In genomic region chr19:2765376-2765775, GRCh38 we compare ENCODE assay signal across 31 cellular contexts. TPM values are rescaled to one million over a fixed set of nuclear protein-coding genes. Genes with fewer than 3 reads are reported as not detected.
"Had no signal": no experiment of that assay in that cellular context is flagged by ENCODE, and none has a peak within 500 bp of the region (broad histone marks: within the 10 kb centered on the region; RNA-seq: fewer than 3 reads in every experiment).

No MANE protein-coding gene starts in this region.

- H3K27me3 ChIP-seq: adrenal gland, body of pancreas, colonic mucosa had no signal

- H3K9me3 Mint-ChIP-seq: activated CD4-positive, alpha-beta memory T cell treated with anti-CD3 and anti-CD28 coated beads for 36 hours; activated CD4-positive, alpha-beta T cell treated with anti-CD3 and anti-CD28 coated beads, Interleukin-2, amount 10 ng/mL, durations not matched to agents 24 days and 14 days; activated naive CD4-positive, alpha-beta T cell treated with anti-CD3 and anti-CD28 coated beads for 36 hours; activated naive CD4-positive, alpha-beta T cell treated with anti-CD3 and anti-CD28 coated beads, Interleukin-2, amount 50 U/mL, for 24 hours; activated naive CD8-positive, alpha-beta T cell treated with anti-CD3 and anti-CD28 coated beads for 36 hours; activated naive CD8-positive, alpha-beta T cell treated with anti-CD3 and anti-CD28 coated beads, Interleukin-2, amount 50 U/mL, for 24 hours; activated T-helper 1 cell treated with anti-CD3 and anti-CD28 coated beads, Interleukin-12 subunit alpha, Interleukin-12 subunit beta, Interleukin-2, Interleukin-4 antibody, amounts not matched to agents 30 ng/mL and 10 ng/mL and 1 ng/mL, durations not matched to agents 14 hours and 24 hours and 36 hours; activated T-helper 2 cell treated with anti-CD3 and anti-CD28 coated beads, Interferon-gamma antibody, Interleukin-2, Interleukin-4, amounts not matched to agents 10 μg/mL and 5 μg/mL and 100 μg/mL, durations not matched to agents 14 hours and 24 hours and 36 hours had no signal

- ATAC-seq: activated CD4-positive, alpha-beta T cell treated with anti-CD3 and anti-CD28 coated beads for 36 hours; activated CD8-positive, alpha-beta memory T cell treated with anti-CD3 and anti-CD28 coated beads, Interleukin-2, amount 10 ng/mL, durations not matched to agents 7 days and 5 days; activated CD8-positive, alpha-beta T cell treated with anti-CD3 and anti-CD28 coated beads, Interleukin-2, amount 10 ng/mL, durations not matched to agents 7 days and 5 days; activated naive CD8-positive, alpha-beta T cell treated with anti-CD3 and anti-CD28 coated beads, Interleukin-2, amount 50 U/mL, for 24 hours; body of pancreas; esophagus mucosa had no signal

- H3K27ac Mint-ChIP-seq: activated CD4-positive, alpha-beta memory T cell treated with anti-CD3 and anti-CD28 coated beads for 36 hours; activated CD4-positive, alpha-beta T cell treated with anti-CD3 and anti-CD28 coated beads for 36 hours; activated CD4-positive, alpha-beta T cell treated with anti-CD3 and anti-CD28 coated beads, Interleukin-2, amount 10 ng/mL, durations not matched to agents 24 days and 14 days; activated CD8-positive, alpha-beta memory T cell treated with anti-CD3 and anti-CD28 coated beads, Interleukin-2, amount 10 ng/mL, durations not matched to agents 7 days and 5 days; activated CD8-positive, alpha-beta T cell treated with anti-CD3 and anti-CD28 coated beads, Interleukin-2, amount 10 ng/mL, durations not matched to agents 7 days and 5 days; activated naive CD4-positive, alpha-beta T cell treated with anti-CD3 and anti-CD28 coated beads for 36 hours; activated naive CD4-positive, alpha-beta T cell treated with anti-CD3 and anti-CD28 coated beads, Interleukin-2, amount 50 U/mL, for 24 hours; activated naive CD8-positive, alpha-beta T cell treated with anti-CD3 and anti-CD28 coated beads for 36 hours; activated naive CD8-positive, alpha-beta T cell treated with anti-CD3 and anti-CD28 coated beads, Interleukin-2, amount 50 U/mL, for 24 hours; activated T-helper 1 cell treated with anti-CD3 and anti-CD28 coated beads, Interleukin-12 subunit alpha, Interleukin-12 subunit beta, Interleukin-2, Interleukin-4 antibody, amounts not matched to agents 30 ng/mL and 10 ng/mL and 1 ng/mL, durations not matched to agents 14 hours and 24 hours and 36 hours; activated T-helper 2 cell treated with anti-CD3 and anti-CD28 coated beads, Interferon-gamma antibody, Interleukin-2, Interleukin-4, amounts not matched to agents 10 μg/mL and 5 μg/mL and 100 μg/mL, durations not matched to agents 14 hours and 24 hours and 36 hours had no signal

- H3K4me1 ChIP-seq: colonic mucosa had no signal

- H3K27me3 Mint-ChIP-seq: activated CD4-positive, alpha-beta memory T cell treated with anti-CD3 and anti-CD28 coated beads for 36 hours; activated CD4-positive, alpha-beta T cell treated with anti-CD3 and anti-CD28 coated beads for 36 hours; activated CD4-positive, alpha-beta T cell treated with anti-CD3 and anti-CD28 coated beads, Interleukin-2, amount 10 ng/mL, durations not matched to agents 24 days and 14 days; activated CD8-positive, alpha-beta memory T cell treated with anti-CD3 and anti-CD28 coated beads, Interleukin-2, amount 10 ng/mL, durations not matched to agents 7 days and 5 days; activated naive CD4-positive, alpha-beta T cell treated with anti-CD3 and anti-CD28 coated beads, Interleukin-2, amount 50 U/mL, for 24 hours; activated naive CD8-positive, alpha-beta T cell treated with anti-CD3 and anti-CD28 coated beads for 36 hours; activated naive CD8-positive, alpha-beta T cell treated with anti-CD3 and anti-CD28 coated beads, Interleukin-2, amount 50 U/mL, for 24 hours had no signal

- H3K9me3 ChIP-seq: adrenal gland, body of pancreas, colonic mucosa had no signal

- H3K36me3 ChIP-seq: colonic mucosa had no signal

- H3K4me3 ChIP-seq: adrenal gland, body of pancreas, colonic mucosa had no signal

- H3K27ac ChIP-seq: adrenal gland, body of pancreas, colonic mucosa had no signal

- DNase-seq: activated CD4-positive, alpha-beta memory T cell treated with anti-CD3 and anti-CD28 coated beads for 36 hours; activated CD4-positive, alpha-beta T cell treated with anti-CD3 and anti-CD28 coated beads for 36 hours; activated CD4-positive, alpha-beta T cell treated with anti-CD3 and anti-CD28 coated beads, Interleukin-2, amount 10 ng/mL, durations not matched to agents 24 days and 14 days; activated CD4-positive, CD25-positive, alpha-beta regulatory T cell; activated CD4-positive, CD25-positive, alpha-beta regulatory T cell treated with anti-CD3 and anti-CD28 coated beads, Interleukin-2, amount 50 U/mL, for 72 hours; activated CD8-positive, alpha-beta memory T cell treated with anti-CD3 and anti-CD28 coated beads, Interleukin-2, amount 10 ng/mL, durations not matched to agents 7 days and 5 days; activated CD8-positive, alpha-beta memory T cell treated with anti-CD3 and anti-CD28 coated beads, Interleukin-2, amount 50 U/mL, for 4 hours; activated CD8-positive, alpha-beta T cell treated with anti-CD3 and anti-CD28 coated beads, Interleukin-2, amount 10 ng/mL, durations not matched to agents 7 days and 5 days; activated effector memory CD4-positive, alpha-beta T cell treated with anti-CD3 and anti-CD28 coated beads, Interleukin-2, amount 50 U/mL, for 16 hours; activated naive CD4-positive, alpha-beta T cell treated with anti-CD3 and anti-CD28 coated beads for 36 hours; activated naive CD8-positive, alpha-beta T cell treated with anti-CD3 and anti-CD28 coated beads for 36 hours; activated naive CD8-positive, alpha-beta T cell treated with anti-CD3 and anti-CD28 coated beads, Interleukin-2, amount 50 U/mL, for 24 hours; activated T-cell treated with anti-CD3 and anti-CD28 coated beads, Interleukin-2, amount 50 U/mL, for 1 hour; activated T-cell treated with anti-CD3 and anti-CD28 coated beads, Interleukin-2, amount 50 U/mL, for 48 hours; adrenal gland; amygdala; aorta; body of pancreas; caudate nucleus; cerebellar nuclear complex; colonic mucosa; effector CD8-positive, alpha-beta T cell; foreskin fibroblast; head of caudate nucleus; T-helper 2 cell had no signal

- H3K4me3 Mint-ChIP-seq: activated CD4-positive, alpha-beta memory T cell treated with anti-CD3 and anti-CD28 coated beads for 36 hours; activated CD4-positive, alpha-beta T cell treated with anti-CD3 and anti-CD28 coated beads for 36 hours; activated CD4-positive, alpha-beta T cell treated with anti-CD3 and anti-CD28 coated beads, Interleukin-2, amount 10 ng/mL, durations not matched to agents 24 days and 14 days; activated CD8-positive, alpha-beta memory T cell treated with anti-CD3 and anti-CD28 coated beads, Interleukin-2, amount 10 ng/mL, durations not matched to agents 7 days and 5 days; activated CD8-positive, alpha-beta T cell treated with anti-CD3 and anti-CD28 coated beads, Interleukin-2, amount 10 ng/mL, durations not matched to agents 7 days and 5 days; activated naive CD4-positive, alpha-beta T cell treated with anti-CD3 and anti-CD28 coated beads for 36 hours; activated naive CD4-positive, alpha-beta T cell treated with anti-CD3 and anti-CD28 coated beads, Interleukin-2, amount 50 U/mL, for 24 hours; activated naive CD8-positive, alpha-beta T cell treated with anti-CD3 and anti-CD28 coated beads for 36 hours; activated naive CD8-positive, alpha-beta T cell treated with anti-CD3 and anti-CD28 coated beads, Interleukin-2, amount 50 U/mL, for 24 hours; activated T-helper 1 cell treated with anti-CD3 and anti-CD28 coated beads, Interleukin-12 subunit alpha, Interleukin-12 subunit beta, Interleukin-2, Interleukin-4 antibody, amounts not matched to agents 30 ng/mL and 10 ng/mL and 1 ng/mL, durations not matched to agents 14 hours and 24 hours and 36 hours had no signal

- H3K4me1 Mint-ChIP-seq: activated CD4-positive, alpha-beta T cell treated with anti-CD3 and anti-CD28 coated beads for 36 hours; activated CD4-positive, alpha-beta T cell treated with anti-CD3 and anti-CD28 coated beads, Interleukin-2, amount 10 ng/mL, durations not matched to agents 24 days and 14 days; activated CD8-positive, alpha-beta memory T cell treated with anti-CD3 and anti-CD28 coated beads, Interleukin-2, amount 10 ng/mL, durations not matched to agents 7 days and 5 days; activated naive CD4-positive, alpha-beta T cell treated with anti-CD3 and anti-CD28 coated beads, Interleukin-2, amount 50 U/mL, for 24 hours; activated naive CD8-positive, alpha-beta T cell treated with anti-CD3 and anti-CD28 coated beads for 36 hours; activated naive CD8-positive, alpha-beta T cell treated with anti-CD3 and anti-CD28 coated beads, Interleukin-2, amount 50 U/mL, for 24 hours had no signal

RNA-seq across cellular contexts. Expression of gene DIRAS1, which starts 44.2 kb away (rescaled TPM):
- total RNA-seq: activated CD8-positive, alpha-beta memory T cell treated with anti-CD3 and anti-CD28 coated beads, Interleukin-2, amount 10 ng/mL, durations not matched to agents 7 days and 5 days; activated CD8-positive, alpha-beta T cell treated with anti-CD3 and anti-CD28 coated beads, Interleukin-2, amount 10 ng/mL, durations not matched to agents 7 days and 5 days; activated T-helper 1 cell treated with anti-CD3 and anti-CD28 coated beads, Interleukin-12 subunit alpha, Interleukin-12 subunit beta, Interleukin-2, Interleukin-4 antibody, amounts not matched to agents 30 ng/mL and 10 ng/mL and 1 ng/mL, durations not matched to agents 14 hours and 24 hours and 36 hours; epithelial cell of proximal tubule; T-helper 1 cell treated with Interleukin-12 subunit alpha and Interleukin-12 subunit beta and Interleukin-4 antibody, amounts not matched to agents 30 ng/mL and 1 ng/mL, for 36 hours had no signal
